17 cellular contexts compared by ENCODE assay signal in the genomic region with DNA sequence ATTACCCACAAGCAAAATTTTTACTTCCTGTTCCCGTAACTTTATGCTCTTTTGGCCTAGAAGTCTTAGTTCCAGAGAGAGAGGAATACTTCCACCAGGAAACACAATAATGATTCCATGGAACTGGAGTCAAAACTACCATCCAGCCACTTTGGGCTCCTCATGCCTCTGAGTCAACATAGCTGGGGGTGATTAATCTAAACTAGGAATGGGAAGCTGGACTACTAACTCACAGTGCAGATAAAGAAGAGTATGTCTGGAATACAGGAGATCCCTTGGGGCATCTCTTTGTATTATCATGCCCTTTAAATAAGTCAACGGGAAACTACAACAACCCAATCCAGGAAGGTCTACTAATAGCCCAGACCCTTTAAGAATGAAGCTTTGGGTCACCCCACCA.
"Had no signal": no experiment of that assay in that cellular context is flagged by ENCODE, and none has a peak within 500 bp of the region (broad histone marks: within the 10 kb centered on the region; RNA-seq: fewer than 3 reads in every experiment).

No MANE protein-coding gene starts in this region.

- H3K27me3 Mint-ChIP-seq: activated T-helper 17 cell treated with anti-CD3 and anti-CD28 coated beads, Interleukin-2, amount 50 U/mL, for 72 hours; T-cell had no signal

- H3K4me3 ChIP-seq: ascending aorta, dorsolateral prefrontal cortex, lung, stomach, thoracic aorta had no signal

- H3K27ac ChIP-seq: ascending aorta, dorsolateral prefrontal cortex, stomach, thoracic aorta had no signal

- H3K27me3 ChIP-seq: ascending aorta, dorsolateral prefrontal cortex, stomach had no signal

- H3K4me1 ChIP-seq: ascending aorta had no signal

- H3K4me3 Mint-ChIP-seq: activated T-helper 17 cell treated with anti-CD3 and anti-CD28 coated beads, Interleukin-2, amount 50 U/mL, for 72 hours; endodermal cell; mesothelial cell of epicardium; neural crest cell; T-cell had no signal

- ATAC-seq: activated CD4-positive, CD25-positive, alpha-beta regulatory T cell treated with anti-CD3 and anti-CD28 coated beads, Interleukin-2, amount 50 U/mL, for 24 hours; activated T-helper 17 cell treated with anti-CD3 and anti-CD28 coated beads, Interleukin-2, amount 50 U/mL, for 72 hours; T-cell had no signal

- H3K4me1 Mint-ChIP-seq: neural crest cell had no signal

- H3K36me3 ChIP-seq: ascending aorta, thoracic aorta had no signal

- H3K27ac Mint-ChIP-seq: activated T-helper 17 cell treated with anti-CD3 and anti-CD28 coated beads, Interleukin-2, amount 50 U/mL, for 72 hours; endodermal cell; mesothelial cell of epicardium; T-cell had no signal

- H3K9me3 ChIP-seq: ascending aorta, stomach, thoracic aorta had no signal

- DNase-seq: activated naive CD4-positive, alpha-beta T cell treated with Interleukin-2 at 50 U/mL for 16 hours; activated T-cell treated with anti-CD3 and anti-CD28 coated beads for 4 hours; dorsolateral prefrontal cortex; endodermal cell; head of caudate nucleus; stimulated activated CD4-positive, alpha-beta T cell treated with anti-CD3 and anti-CD28 coated beads, Interleukin-12 subunit alpha, Interleukin-12 subunit beta, amount 100 ng/mL, for 4 hours; stimulated activated CD4-positive, alpha-beta T cell treated with anti-CD3 and anti-CD28 coated beads, Interleukin-2, amount 100 ng/mL, for 24 hours; stomach; T-cell; T-helper 9 cell had no signal

- H3K9me3 Mint-ChIP-seq: activated T-helper 17 cell treated with anti-CD3 and anti-CD28 coated beads, Interleukin-2, amount 50 U/mL, for 72 hours; endodermal cell; mesothelial cell of epicardium; neural crest cell; T-cell had no signal
